Comparison of ENCODE assay signal across 20 cellular contexts in the genomic region with DNA sequence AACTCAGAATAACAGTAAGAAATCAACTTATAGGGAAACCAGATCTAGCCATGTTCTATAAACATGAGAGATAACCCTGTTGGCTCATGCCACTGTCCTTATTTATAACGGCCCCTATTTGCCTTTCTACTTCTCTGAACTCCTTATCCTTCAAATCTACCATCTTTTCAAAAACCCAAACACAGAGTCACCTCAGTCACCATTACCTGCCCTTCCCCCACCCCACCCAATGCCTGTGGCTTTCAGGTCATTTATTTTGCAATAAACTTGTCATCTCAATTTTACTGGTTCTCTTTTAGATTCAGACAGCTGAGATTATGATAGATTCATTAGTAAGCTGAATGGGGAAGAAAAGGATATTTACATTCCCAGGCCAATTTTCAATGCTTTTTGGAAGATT. TPM values are rescaled to one million over a fixed set of nuclear protein-coding genes. Genes with fewer than 3 reads are reported as not detected.
DNase-seq lines count a peak whose midpoint lies in the region; ATAC-seq, FAIRE-seq and TF ChIP-seq lines count a peak whose summit lies in the region.
"Had no signal": no experiment of that assay in that cellular context is flagged by ENCODE, and none has a peak within 500 bp of the region (broad histone marks: within the 10 kb centered on the region; RNA-seq: fewer than 3 reads in every experiment).

No MANE protein-coding gene starts in this region.

- 0 out of 2 replicates have a peak, but pooled peaks cover 2% of the 10 kb centered on the region for H3K79me1 ChIP-seq in H1 (ENCODE audit: low read depth, low read length)

- CTCF ChIA-PET in activated CD8-positive, alpha-beta T cell treated with anti-CD3 and anti-CD28 coated beads for 36 hours (lab: Charles Lee), result interaction anchor here (1.0 kb wide), 1 partner anchor 16 kb away, joined by 3 read pairs; no protein-coding TSS in a partner anchor
- CTCF ChIA-PET in activated CD8-positive, alpha-beta T cell treated with anti-CD3 and anti-CD28 coated beads, Interleukin-2, amount 10 ng/mL, durations not matched to agents 7 days and 5 days (lab: Charles Lee), result no interaction called here
- CTCF ChIA-PET in H1 (lab: Charles Lee; ENCODE audit: partially characterized antibody), result interaction anchor here (1.1 kb wide), 1 partner anchor 13 kb away, joined by 3 read pairs; no protein-coding TSS in a partner anchor

- no peak overlapping the region for H2BK20ac ChIP-seq in H1 (ENCODE audit: low read length)

- no peak overlapping the region for H2BK15ac ChIP-seq in H1 (ENCODE audit: low read length)

- H3K56ac ChIP-seq in H1 (replicated peaks; ENCODE audit: insufficient read length, low read depth, low read length), result no peak overlapping the region

- H3K23ac ChIP-seq in H1 (ENCODE audit: insufficient read length), result no peak overlapping the region

- no peak overlapping the region for H4K8ac ChIP-seq in H1 (ENCODE audit: extremely low read depth, insufficient read depth, low read length)

- H3K36me3 Mint-ChIP-seq in activated CD8-positive, alpha-beta T cell treated with anti-CD3 and anti-CD28 coated beads for 36 hours (ENCODE audit: low read depth), result peaks cover under 1% of the 10 kb centered on the region
- H3K36me3 Mint-ChIP-seq in activated CD8-positive, alpha-beta T cell treated with anti-CD3 and anti-CD28 coated beads, Interleukin-2, amount 10 ng/mL, durations not matched to agents 7 days and 5 days (ENCODE audit: low read depth), result peaks cover 2% of the 10 kb centered on the region

- peak; percentile 33 for DNase-seq in activated CD8-positive, alpha-beta T cell treated with anti-CD3 and anti-CD28 coated beads for 36 hours
- DNase-seq in activated CD8-positive, alpha-beta T cell treated with anti-CD3 and anti-CD28 coated beads, Interleukin-2, amount 10 ng/mL, durations not matched to agents 7 days and 5 days, result no peak
- peak; percentile 23 for DNase-seq in stimulated activated naive CD8-positive, alpha-beta T cell treated with anti-CD3 and anti-CD28 coated beads, Interleukin-15, Interleukin-2, amounts not matched to agents 100 U/mL and 50 U/mL, for 24 hours
- no peak for DNase-seq in stimulated activated naive CD8-positive, alpha-beta T cell treated with anti-CD3 and anti-CD28 coated beads, Interleukin-15, amount 100 ng/mL, for 72 hours
- no peak for DNase-seq in H1 (ENCODE audit: low read depth in 1 of 2, low spot score in 2 of 2)
- no peak for DNase-seq in inferior parietal cortex (ENCODE audit: extremely low spot score)
- DNase-seq: Calu3; CD8-positive, alpha-beta T cell; DMS53; EL; GM23248; HCEC 1CT; KBM-7; NCI-H1105 treated with DMSO at 0.1 percent for 48 hours; NCI-H1694 treated with DMSO at 0.1 percent for 48 hours; Peyer's patch had no signal

- no peak overlapping the region for H3K4ac ChIP-seq in H1 (replicated peaks; ENCODE audit: insufficient read length, low read depth, low read length)

- H2BK12ac ChIP-seq in H1 (ENCODE audit: low read depth, low read length), result no peak overlapping the region

- H2AK5ac ChIP-seq in H1 (ENCODE audit: low read depth, low read length), result no peak overlapping the region

- H3K27ac ChIP-seq in H1 (ENCODE audit: low read depth, low read length), result no peak overlapping the region
- H3K27ac ChIP-seq: BLaER1, GM23248, Peyer's patch had no signal

- intact Hi-C loops in activated CD8-positive, alpha-beta T cell treated with anti-CD3 and anti-CD28 coated beads for 36 hours (cut with micrococcal nuclease), result no loop called here

- H3K9me3 Mint-ChIP-seq in activated CD8-positive, alpha-beta T cell treated with anti-CD3 and anti-CD28 coated beads for 36 hours, result peaks cover 4% of the 10 kb centered on the region
- peaks cover 8% of the 10 kb centered on the region for H3K9me3 Mint-ChIP-seq in activated CD8-positive, alpha-beta T cell treated with anti-CD3 and anti-CD28 coated beads, Interleukin-2, amount 10 ng/mL, durations not matched to agents 7 days and 5 days (ENCODE audit: insufficient read depth)
- no peaks in the 10 kb centered on the region for H3K9me3 Mint-ChIP-seq in stimulated activated naive CD8-positive, alpha-beta T cell treated with anti-CD3 and anti-CD28 coated beads, Interleukin-15, amount 100 ng/mL, for 72 hours

- peaks cover 25% of the 10 kb centered on the region for H3K4me1 Mint-ChIP-seq in activated CD8-positive, alpha-beta T cell treated with anti-CD3 and anti-CD28 coated beads for 36 hours (ENCODE audit: low read depth)
- H3K4me1 Mint-ChIP-seq in activated CD8-positive, alpha-beta T cell treated with anti-CD3 and anti-CD28 coated beads, Interleukin-2, amount 10 ng/mL, durations not matched to agents 7 days and 5 days (ENCODE audit: low read depth), result peaks cover 8% of the 10 kb centered on the region
- peaks cover 26% of the 10 kb centered on the region for H3K4me1 Mint-ChIP-seq in stimulated activated naive CD8-positive, alpha-beta T cell treated with anti-CD3 and anti-CD28 coated beads, Interleukin-15, amount 100 ng/mL, for 72 hours

- no peak overlapping the region for H3K4me3 Mint-ChIP-seq in activated CD8-positive, alpha-beta T cell treated with anti-CD3 and anti-CD28 coated beads for 36 hours
- H3K4me3 Mint-ChIP-seq in activated CD8-positive, alpha-beta T cell treated with anti-CD3 and anti-CD28 coated beads, Interleukin-2, amount 10 ng/mL, durations not matched to agents 7 days and 5 days, result no peak overlapping the region
- no peak overlapping the region for H3K4me3 Mint-ChIP-seq in stimulated activated naive CD8-positive, alpha-beta T cell treated with anti-CD3 and anti-CD28 coated beads, Interleukin-15, amount 100 ng/mL, for 72 hours
- H3K4me3 Mint-ChIP-seq: CD8-positive, alpha-beta T cell had no signal

- peaks cover 0 to 3% (median 0%) of the 10 kb centered on the region in 4 experiments; a peak in 1 of 7 replicates for H3K4me1 ChIP-seq in H1 (replicated peaks in 1 of 4; ENCODE audit: control insufficient read depth in 3 of 4, insufficient read depth in 4 of 4, low read length in 3 of 4)
- H3K4me1 ChIP-seq: BLaER1 had no signal

- H2BK120ac ChIP-seq in H1 (replicated peaks; ENCODE audit: low read depth, low read length), result no peak overlapping the region

- no peak overlapping the region for H3K18ac ChIP-seq in H1 (ENCODE audit: extremely low read depth, low read length)

- no peak overlapping the region for H2AFZ ChIP-seq in H1 (ENCODE audit: low read length)
- H2AFZ ChIP-seq: GM23248 had no signal

- WGBS in H1 (ENCODE audit: extremely low coverage in 1 of 2, insufficient coverage in 1 of 2, insufficient read length in 1 of 2, insufficient replicate concordance in 2 of 2, low coverage in 1 of 2, low lambda C conversion rate in 2 of 2, missing lambda C conversion rate in 1 of 2), 2 experiments, result 77 to 100% methylated on average over 1 of the region's 1 CpG

- peak; percentile 48 for FAIRE-seq in H1 (lab: Jason Lieb, UNC)
- FAIRE-seq: GM12878, GM19239 had no signal

- POLR2A ChIA-PET in activated CD8-positive, alpha-beta T cell treated with anti-CD3 and anti-CD28 coated beads for 36 hours (lab: Charles Lee), result interaction anchor here (0.6 kb wide), 1 partner anchor 281 kb away, joined by 3 read pairs; no protein-coding TSS in a partner anchor
- POLR2A ChIA-PET in activated CD8-positive, alpha-beta T cell treated with anti-CD3 and anti-CD28 coated beads, Interleukin-2, amount 10 ng/mL, durations not matched to agents 7 days and 5 days (lab: Charles Lee), result no interaction called here
- POLR2A ChIA-PET in H1 (lab: Charles Lee; ENCODE audit: partially characterized antibody), result no interaction called here

- H3K9me3 ChIP-seq in H1 (ENCODE audit: insufficient read depth in 2 of 2, low read depth in 1 of 2, low read length in 1 of 2), result peaks cover 19% of the 10 kb centered on the region in 2 experiments

- H3K4me3 ChIP-seq in H1 (ENCODE audit: extremely low read depth in 1 of 4, insufficient read depth in 2 of 4, low read depth in 3 of 4, low read length in 4 of 4), result no peak overlapping the region
- H3K4me3 ChIP-seq: BLaER1, GM12878, GM23248, Peyer's patch had no signal

- no peak overlapping the region for H3K27ac Mint-ChIP-seq in activated CD8-positive, alpha-beta T cell treated with anti-CD3 and anti-CD28 coated beads for 36 hours
- H3K27ac Mint-ChIP-seq in activated CD8-positive, alpha-beta T cell treated with anti-CD3 and anti-CD28 coated beads, Interleukin-2, amount 10 ng/mL, durations not matched to agents 7 days and 5 days, result no peak overlapping the region
- H3K27ac Mint-ChIP-seq in stimulated activated naive CD8-positive, alpha-beta T cell treated with anti-CD3 and anti-CD28 coated beads, Interleukin-15, amount 100 ng/mL, for 72 hours, result no peak overlapping the region
- H3K27ac Mint-ChIP-seq: CD8-positive, alpha-beta T cell had no signal

- no peak overlapping the region for H3K9ac ChIP-seq in H1 (replicated peaks in 1 of 4; ENCODE audit: extremely low read depth in 1 of 4, low read depth in 3 of 4, low read length in 3 of 4)
- H3K9ac ChIP-seq: BLaER1, GM23248 had no signal

- ATAC-seq in activated CD8-positive, alpha-beta T cell treated with anti-CD3 and anti-CD28 coated beads for 36 hours, result no peak
- no peak for ATAC-seq in activated CD8-positive, alpha-beta T cell treated with anti-CD3 and anti-CD28 coated beads, Interleukin-2, amount 10 ng/mL, durations not matched to agents 7 days and 5 days
- peak; percentile 5 for ATAC-seq in stimulated activated naive CD8-positive, alpha-beta T cell treated with anti-CD3 and anti-CD28 coated beads, Interleukin-15, Interleukin-2, amounts not matched to agents 100 U/mL and 50 U/mL, for 24 hours
- ATAC-seq in stimulated activated naive CD8-positive, alpha-beta T cell treated with anti-CD3 and anti-CD28 coated beads, Interleukin-15, amount 100 ng/mL, for 72 hours, result no peak
- no peak for ATAC-seq in HG03457 (IDR thresholded peaks at IDR 0.05; ENCODE audit: unreplicated experiment)
- ATAC-seq: CD8-positive, alpha-beta T cell; GM12878 had no signal

- no peak for TF ChIP-seq CTCF in activated CD8-positive, alpha-beta T cell treated with anti-CD3 and anti-CD28 coated beads for 36 hours (IDR thresholded peaks at IDR 0.05)
- TF ChIP-seq CTCF in H1 (IDR thresholded peaks at IDR 0.05; ENCODE audit: control extremely low read depth in 1 of 3, insufficient read depth in 1 of 3, low read depth in 1 of 3, low read length in 3 of 3), result no peak

- peaks cover 0 to 2% of the 10 kb centered on the region in 2 experiments for H4K20me1 ChIP-seq in H1 (replicated peaks in 1 of 2; ENCODE audit: control insufficient read depth in 1 of 2, insufficient read depth in 2 of 2, low read length in 2 of 2)

- no peaks in the 10 kb centered on the region for H3K27me3 Mint-ChIP-seq in activated CD8-positive, alpha-beta T cell treated with anti-CD3 and anti-CD28 coated beads for 36 hours
- H3K27me3 Mint-ChIP-seq in activated CD8-positive, alpha-beta T cell treated with anti-CD3 and anti-CD28 coated beads, Interleukin-2, amount 10 ng/mL, durations not matched to agents 7 days and 5 days (ENCODE audit: low read depth), result no peaks in the 10 kb centered on the region
- H3K27me3 Mint-ChIP-seq in stimulated activated naive CD8-positive, alpha-beta T cell treated with anti-CD3 and anti-CD28 coated beads, Interleukin-15, amount 100 ng/mL, for 72 hours, result no peaks in the 10 kb centered on the region

- TF ChIP-seq POLR2A in H1 (IDR thresholded peaks at IDR 0.05; ENCODE audit: control extremely low read depth in 1 of 2, low read depth in 2 of 2, low read length in 2 of 2), result no peak

- no peak overlapping the region for H4K5ac ChIP-seq in H1 (ENCODE audit: insufficient read length, low read depth, low read length)

- no peaks in the 10 kb centered on the region for H3K36me3 ChIP-seq in H1 (ENCODE audit: control insufficient read depth in 2 of 4, insufficient read depth in 4 of 4, low read length in 3 of 4)
- H3K36me3 ChIP-seq: Peyer's patch had no signal

- H3K79me2 ChIP-seq in H1 (ENCODE audit: control insufficient read depth in 1 of 2, insufficient read depth in 2 of 2, low read length in 2 of 2), result peaks cover 6 to 67% of the 10 kb centered on the region in 2 experiments; a peak in 3 of 4 replicates

- no peak overlapping the region; a peak in 1 of 4 replicates for H3K4me2 ChIP-seq in H1 (ENCODE audit: insufficient read depth in 1 of 2, low read depth in 2 of 2, low read length in 2 of 2)
- H3K4me2 ChIP-seq: BLaER1 had no signal

- no peak for TF ChIP-seq RAD21 in H1 (IDR thresholded peaks at IDR 0.05 in 1 of 2, conservative IDR thresholded peaks at IDR 0.05 in 1 of 2; ENCODE audit: low read depth in 2 of 2, low read length in 2 of 2)

- no peak for TF ChIP-seq EP300 in H1 (IDR thresholded peaks at IDR 0.05; ENCODE audit: borderline replicate concordance in 1 of 2, low read depth in 2 of 2, low read length in 2 of 2)

- H4K91ac ChIP-seq in H1 (replicated peaks; ENCODE audit: insufficient read length, low read length), result no peak overlapping the region

- H3K27me3 ChIP-seq in H1 (replicated peaks in 1 of 4; ENCODE audit: control insufficient read depth in 3 of 4, extremely low read depth in 1 of 4, insufficient read depth in 3 of 4, low read length in 3 of 4), result no peaks in the 10 kb centered on the region
- H3K27me3 ChIP-seq: BLaER1, Peyer's patch had no signal

- H3K14ac ChIP-seq in H1 (ENCODE audit: insufficient read length), result no peak overlapping the region

- H3K23me2 ChIP-seq in H1 (ENCODE audit: low read depth, low read length), result no peaks in the 10 kb centered on the region; the same call in 1 of the 2 replicates

- no peak overlapping the region for H2BK5ac ChIP-seq in H1 (ENCODE audit: low read depth, low read length)

RNA-seq across cellular contexts. Expression of a gene that starts 53.6 kb away (rescaled TPM):
- 10 to 100 TPM; 48.5 to 52.8 TPM for total RNA-seq in activated CD8-positive, alpha-beta T cell treated with anti-CD3 and anti-CD28 coated beads for 36 hours
- total RNA-seq in activated CD8-positive, alpha-beta T cell treated with anti-CD3 and anti-CD28 coated beads, Interleukin-2, amount 10 ng/mL, durations not matched to agents 7 days and 5 days, result 10 to 100 TPM; 67.1 to 74.0 TPM
- total RNA-seq in H1 (2021; fragmentation: NEBNext Ultra II Directional; extraction: Animal tissue kit (Norgen Biotek cat#: 25700)), result 40.3 and 40.8 TPM in 2 replicates
- polyA plus RNA-seq in H1 (2011; rRNA removed), result 7.7 and 9.1 TPM in 2 replicates
- polyA plus RNA-seq in H1 (2011; cell fraction: cytosol; rRNA removed), result 8.4 TPM
- polyA plus RNA-seq in H1 (2011; cell fraction: nucleus; rRNA removed), result 26.2 TPM
- 11.3 to 14.9 TPM (median 13.5 TPM) in 4 replicates for polyA plus RNA-seq in H1 (2012, experiment 1 of 2)
- polyA plus RNA-seq in H1 (2012, experiment 2 of 2), result 0.46 TPM
- polyA plus RNA-seq in H1 (2013, experiment 1 of 2), result 7.9 TPM
- 6.6 TPM for polyA plus RNA-seq in H1 (2013, experiment 2 of 2)
- polyA minus RNA-seq in H1 (2011; rRNA and poly(A)+ RNA removed), result 38.0 and 51.4 TPM in 2 replicates
- 23.0 TPM for polyA minus RNA-seq in H1 (2011; cell fraction: cytosol; rRNA and poly(A)+ RNA removed)
- polyA minus RNA-seq in H1 (2011; cell fraction: nucleus; rRNA and poly(A)+ RNA removed), result 79.7 TPM

Comparison
In these comparisons a context has a peak if more than half of its experiments do, and no peak if none do; other contexts are left out.
1. DNase-seq: peak in activated CD8-positive, alpha-beta T cell treated with anti-CD3 and anti-CD28 coated beads for 36 hours (single experiment) and stimulated activated naive CD8-positive, alpha-beta T cell treated with anti-CD3 and anti-CD28 coated beads, Interleukin-15, Interleukin-2, amounts not matched to agents 100 U/mL and 50 U/mL, for 24 hours (single experiment); none in activated CD8-positive, alpha-beta T cell treated with anti-CD3 and anti-CD28 coated beads, Interleukin-2, amount 10 ng/mL, durations not matched to agents 7 days and 5 days (single experiment), stimulated activated naive CD8-positive, alpha-beta T cell treated with anti-CD3 and anti-CD28 coated beads, Interleukin-15, amount 100 ng/mL, for 72 hours (0 of 2), H1 (0 of 2) and inferior parietal cortex (single experiment).